ENCODE assay signal across 22 cellular contexts in genomic region chr17:19938736-19939135, GRCh38. TPM values are rescaled to one million over a fixed set of nuclear protein-coding genes. Genes with fewer than 3 reads are reported as not detected.
DNase-seq lines count a peak whose midpoint lies in the region; ATAC-seq and TF ChIP-seq lines count a peak whose summit lies in the region.
"Had no signal": no experiment of that assay in that cellular context is flagged by ENCODE, and none has a peak within 500 bp of the region (broad histone marks: within the 10 kb centered on the region; RNA-seq: fewer than 3 reads in every experiment).

No MANE protein-coding gene starts in this region.

- no peak overlapping the region for H4K91ac ChIP-seq in mesenchymal stem cell (ENCODE audit: low read length)

- H3K27ac ChIP-seq in C4-2B (peak overlapping the region; percentile 97), mesenchymal stem cell (ENCODE audit: low read length, poor library complexity, severe bottlenecking) (no peak overlapping the region), thyroid gland (peak overlapping the region in 2 of 3 donors; percentile 52 to 76)
- H3K27ac ChIP-seq: SJSA1 had no signal

- H3K27me3 Mint-ChIP-seq in activated T-helper 17 cell treated with anti-CD3 and anti-CD28 coated beads, Interleukin-2, amount 50 U/mL, for 72 hours, result no peaks in the 10 kb centered on the region

- TF ChIP-seq CTCF in C4-2B (conservative IDR thresholded peaks at IDR 0.05) (no peak), thyroid gland (IDR thresholded peaks at IDR 0.05) (no peak)

- H3K4me1 ChIP-seq in mesenchymal stem cell (ENCODE audit: control insufficient read depth, insufficient read depth, low read depth, low read length) (peaks cover 2% of the 10 kb centered on the region), thyroid gland (peaks cover 3 to 63% of the 10 kb centered on the region in 2 donors)

- H2AFZ ChIP-seq in mesenchymal stem cell (ENCODE audit: low read depth, low read length), result no peak overlapping the region

- no peak overlapping the region for H2AK5ac ChIP-seq in mesenchymal stem cell (ENCODE audit: low read length, severe bottlenecking)

- H3K36me3 ChIP-seq in mesenchymal stem cell (ENCODE audit: control insufficient read depth in 1 of 2, insufficient read depth in 2 of 2, low read depth in 1 of 2, low read length in 2 of 2) (peaks cover 20 to 85% of the 10 kb centered on the region in 2 experiments), thyroid gland (peaks cover 18% of the 10 kb centered on the region in 2 donors)

- no peak for TF ChIP-seq POLR2A in thyroid gland (IDR thresholded peaks at IDR 0.05)

- no peak for DNase-seq in mesenchymal stem cell
- peak; percentile 78 to 84 for DNase-seq in thyroid gland
- no peak for DNase-seq in medulla oblongata (ENCODE audit: extremely low spot score)
- no peak for DNase-seq in activated CD4-positive, alpha-beta T cell treated with anti-CD3 and anti-CD28 coated beads, Interleukin-2, amount 50 U/mL, for 4 hours
- DNase-seq: DMS153; KBM-7; MG63; NCI-H1105 treated with DMSO at 0.1 percent for 48 hours; NCI-H2029 treated with DMSO at 0.1 percent for 48 hours; NCI-H446 treated with DMSO at 0.1 percent for 48 hours; NCI-H526; NCI-H82; NK-92 treated with Interleukin-12 subunit alpha and Interleukin-12 subunit beta, amount 100 ng/mL, for 24 hours; PC-3 had no signal

- H3K14ac ChIP-seq in mesenchymal stem cell (ENCODE audit: low read length in 2 of 2), result no peak overlapping the region

- peak overlapping the region; percentile 78 for H3K27ac Mint-ChIP-seq in activated T-helper 17 cell treated with anti-CD3 and anti-CD28 coated beads, Interleukin-2, amount 50 U/mL, for 72 hours

- peak overlapping the region; percentile 5 for H2BK120ac ChIP-seq in mesenchymal stem cell (ENCODE audit: low read depth, low read length)

- H3K36me3 Mint-ChIP-seq in activated T-helper 17 cell treated with anti-CD3 and anti-CD28 coated beads, Interleukin-2, amount 50 U/mL, for 72 hours (ENCODE audit: low read depth), result peaks cover 94% of the 10 kb centered on the region

- intact Hi-C loops in thyroid gland (cut with DNase I), result no loop called here

- H3K27me3 ChIP-seq in mesenchymal stem cell (ENCODE audit: control insufficient read depth in 1 of 2, insufficient read depth in 1 of 2, low read length in 2 of 2) (no peaks in the 10 kb centered on the region), thyroid gland (no peaks in the 10 kb centered on the region)
- H3K27me3 ChIP-seq: MG63, SJSA1 had no signal

- H3K23ac ChIP-seq in mesenchymal stem cell (ENCODE audit: low read length in 2 of 2), result no peak overlapping the region

- WGBS in mesenchymal stem cell, result 99% methylated on average over 10 of the region's 10 CpGs
- 47% methylated on average over 10 of the region's 10 CpGs for WGBS in thyroid gland, 2 donors

- no peak overlapping the region for H2BK5ac ChIP-seq in mesenchymal stem cell (ENCODE audit: low read depth, low read length, poor library complexity, severe bottlenecking)

- H2BK15ac ChIP-seq in mesenchymal stem cell (ENCODE audit: low read depth, poor library complexity, severe bottlenecking), result no peak overlapping the region

- no peaks in the 10 kb centered on the region for H3K9me3 ChIP-seq in mesenchymal stem cell (ENCODE audit: control insufficient read depth, low read length)
- no peaks in the 10 kb centered on the region for H3K9me3 ChIP-seq in thyroid gland
- H3K9me3 ChIP-seq: MG63, SJSA1 had no signal

- H3K4me3 ChIP-seq in mesenchymal stem cell (ENCODE audit: insufficient read depth in 1 of 2, low read depth in 1 of 2, low read length in 2 of 2) (no peak overlapping the region), thyroid gland (replicated peaks in 1 of 3) (no peak overlapping the region)
- H3K4me3 ChIP-seq: MG63, SJSA1 had no signal

- no peak overlapping the region for H2BK12ac ChIP-seq in mesenchymal stem cell (ENCODE audit: low read length in 2 of 2)

- ATAC-seq in activated T-helper 17 cell treated with anti-CD3 and anti-CD28 coated beads, Interleukin-2, amount 50 U/mL, for 72 hours (replicated peaks), result no peak
- no peak for ATAC-seq in HG02678 (IDR thresholded peaks at IDR 0.05; ENCODE audit: unreplicated experiment)
- no peak for ATAC-seq in GM21576 (IDR thresholded peaks at IDR 0.05; ENCODE audit: unreplicated experiment)
- ATAC-seq: HCT116, PC-3, Right ventricle myocardium inferior had no signal

- H3K79me1 ChIP-seq in mesenchymal stem cell (replicated peaks; ENCODE audit: low read length, poor library complexity, severe bottlenecking), result peaks cover 21% of the 10 kb centered on the region

- peaks cover 5% of the 10 kb centered on the region for H3K4me1 Mint-ChIP-seq in activated T-helper 17 cell treated with anti-CD3 and anti-CD28 coated beads, Interleukin-2, amount 50 U/mL, for 72 hours
- H3K4me1 Mint-ChIP-seq: CD14-positive monocyte had no signal

- H3K4me2 ChIP-seq in mesenchymal stem cell (ENCODE audit: low read length, poor library complexity, severe bottlenecking), result no peak overlapping the region

- no peak overlapping the region for H3K4me3 Mint-ChIP-seq in activated T-helper 17 cell treated with anti-CD3 and anti-CD28 coated beads, Interleukin-2, amount 50 U/mL, for 72 hours
- H3K4me3 Mint-ChIP-seq: CD14-positive monocyte had no signal

- H3K4ac ChIP-seq in mesenchymal stem cell (ENCODE audit: low read depth in 1 of 2, low read length in 2 of 2), result no peak overlapping the region

- H4K8ac ChIP-seq in mesenchymal stem cell (ENCODE audit: low read length), result no peak overlapping the region

- H3K9me3 Mint-ChIP-seq in activated T-helper 17 cell treated with anti-CD3 and anti-CD28 coated beads, Interleukin-2, amount 50 U/mL, for 72 hours, result no peaks in the 10 kb centered on the region
- H3K9me3 Mint-ChIP-seq: CD14-positive monocyte had no signal

- H3K18ac ChIP-seq in mesenchymal stem cell (ENCODE audit: low read depth in 1 of 2, low read length in 2 of 2), result no peak overlapping the region

- H3K9ac ChIP-seq in mesenchymal stem cell (ENCODE audit: low read length), result no peak overlapping the region

RNA-seq across cellular contexts. Expression of gene AKAP10, which starts 38.9 kb away (rescaled TPM):
- total RNA-seq in activated T-helper 17 cell treated with anti-CD3 and anti-CD28 coated beads, Interleukin-2, amount 50 U/mL, for 72 hours, result 10 to 100 TPM; 38.8 to 64.1 TPM
- 11.9 TPM for polyA plus RNA-seq in mesenchymal stem cell (2013, experiment 1 of 2)
- 12.0 TPM for polyA plus RNA-seq in mesenchymal stem cell (2013, experiment 2 of 2)
- total RNA-seq in thyroid gland, result 10 to 100 TPM; 34.6 to 65.0 (median 42.0) TPM

Comparison
In these comparisons a context has a peak if more than half of its experiments do, and no peak if none do; other contexts are left out.
1. DNase-seq: peak in thyroid gland (2 of 2); none in mesenchymal stem cell (single experiment), medulla oblongata (single experiment) and activated CD4-positive, alpha-beta T cell treated with anti-CD3 and anti-CD28 coated beads, Interleukin-2, amount 50 U/mL, for 4 hours (0 of 2).